Comparison of ENCODE assay signal across 8 cellular contexts in the genomic region with DNA sequence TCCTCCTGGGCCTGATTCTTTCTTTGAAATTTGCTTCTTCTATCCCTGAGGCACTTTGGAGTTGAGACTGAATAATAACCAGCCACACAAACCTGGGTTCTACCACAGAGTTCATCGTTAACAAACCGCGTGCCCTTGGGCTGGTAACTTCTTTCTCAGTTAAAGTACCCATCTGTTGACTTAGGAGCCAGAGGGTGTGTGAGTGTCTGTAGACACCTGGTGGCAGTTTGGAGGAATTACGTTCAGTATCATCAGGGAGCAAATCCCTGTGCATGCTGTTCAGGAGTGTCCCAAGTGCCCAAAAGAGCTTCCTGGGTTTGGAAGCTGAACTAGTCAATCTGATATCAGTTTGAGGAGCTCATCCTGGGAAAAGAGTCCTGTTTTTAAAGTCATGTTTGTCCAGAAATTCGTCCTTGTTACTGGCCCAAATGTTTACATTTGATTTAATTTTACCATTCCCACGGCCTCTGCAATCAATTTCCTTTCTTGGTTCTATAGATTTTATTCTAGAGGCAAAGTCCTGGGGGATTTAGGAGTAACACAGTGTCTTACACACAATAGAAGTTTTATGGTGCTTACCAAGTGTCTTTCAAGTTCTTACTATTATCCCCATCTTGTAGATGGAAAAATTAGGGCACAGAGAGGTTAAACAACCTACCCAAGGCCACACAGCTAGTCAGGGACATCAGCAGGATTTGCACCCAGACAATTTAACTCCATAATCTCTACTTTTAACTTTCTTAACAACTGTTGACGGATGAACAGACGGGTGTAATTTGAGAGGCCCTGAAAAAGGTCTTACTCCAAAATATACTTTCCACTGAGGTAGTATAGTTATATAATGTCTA. TPM values are rescaled to one million over a fixed set of nuclear protein-coding genes. Genes with fewer than 3 reads are reported as not detected.
A peak's percentile ranks its signal among the peaks of the same experiment; 100 is the strongest.
DNase-seq lines count a peak whose midpoint lies in the region; ATAC-seq, FAIRE-seq and TF ChIP-seq lines count a peak whose summit lies in the region.

No MANE protein-coding gene starts in this region.

- TF ChIP-seq EP300 in A549 (IDR thresholded peaks at IDR 0.05): no peak

- POLR2A ChIA-PET in A549 (lab: Yijun Ruan, JAX): interaction anchor here (0.6 to 1.7 kb wide), 3 partner anchors 138 to 273 kb away, joined by 3 to 8 read pairs (median 4); no protein-coding TSS in a partner anchor

- TF ChIP-seq POLR2A in A549 (IDR thresholded peaks at IDR 0.05; ENCODE audit: low read length): no peak

- H3K9ac ChIP-seq in MM.1S (ENCODE audit: low read length): no peak overlapping the region

- peak; percentile 89 for TF ChIP-seq RAD21 in A549 (conservative IDR thresholded peaks at IDR 0.05 in 1 of 2, IDR thresholded peaks at IDR 0.05 in 1 of 2)

- no peak for FAIRE-seq in A549 (lab: Jason Lieb, UNC)

- peaks cover 20% of the 10 kb centered on the region for H3K27me3 ChIP-seq in MM.1S (replicated peaks; ENCODE audit: insufficient read depth, low read length)

- H3K4me1 ChIP-seq in A549: peaks cover 23% of the 10 kb centered on the region
- H3K4me1 ChIP-seq in MM.1S (ENCODE audit: low read length): 0 out of 2 replicates have a peak, but pooled peaks cover 6% of the 10 kb centered on the region

- H4K20me1 ChIP-seq in MM.1S (ENCODE audit: insufficient read depth, low read length): no peaks in the 10 kb centered on the region

- peak; percentile 65 to 74; a peak in 5 of 6 replicates for ATAC-seq in A549
- no peak for ATAC-seq in GM19023 (IDR thresholded peaks at IDR 0.05; ENCODE audit: unreplicated experiment)

- TF ChIP-seq CTCF in A549 (IDR thresholded peaks at IDR 0.05) (peak; percentile 86), GM12875 (IDR thresholded peaks at IDR 0.05; ENCODE audit: borderline replicate concordance, insufficient read depth, low read depth, low read length) (peak; percentile 72), MM.1S (IDR thresholded peaks at IDR 0.05; ENCODE audit: low read length) (peak; percentile 97)

- H2AFZ ChIP-seq in MM.1S (ENCODE audit: low read length): no peak overlapping the region

- H3K4me3 ChIP-seq in A549 (no peak overlapping the region), GM12875 (ENCODE audit: low read depth, low read length) (no peak overlapping the region), MM.1S (ENCODE audit: low read length) (no peak overlapping the region)

- in situ Hi-C loops in SK-MEL-5 (cut with HindIII; ENCODE audit: low pct_unique_long_range_greater_than_20kb, low sequenced_read_pairs): no loop called here

- no peaks in the 10 kb centered on the region for H3K9me2 ChIP-seq in MM.1S (replicated peaks; ENCODE audit: insufficient read depth, low read length)

- CTCF ChIA-PET in A549 (lab: Yijun Ruan, JAX): interaction anchor here (0.6 to 18.0 kb wide), 48 partner anchors 12 to 825 kb away, joined by 3 to 357 read pairs (median 4); a partner anchor contains a TSS

- WGBS in A549 (ENCODE audit: missing lambda C conversion rate): 20% methylated on average over 8 of the region's 8 CpGs

- no peaks in the 10 kb centered on the region for H3K36me3 ChIP-seq in MM.1S (replicated peaks; ENCODE audit: insufficient read depth, low read length)

- H3K27ac ChIP-seq in A549: 0 out of 6 replicates have a peak overlapping the region, but pooled peaks of 1 of the 2 experiments have one; percentile 16
- no peak overlapping the region for H3K27ac ChIP-seq in MM.1S (ENCODE audit: low read length)

- no peaks in the 10 kb centered on the region for H3K79me2 ChIP-seq in MM.1S (ENCODE audit: low read length)

- H3F3A ChIP-seq in MM.1S (ENCODE audit: insufficient read depth, low read length): no peaks in the 10 kb centered on the region

- H3K9me3 ChIP-seq in A549 (no peaks in the 10 kb centered on the region), MM.1S (replicated peaks; ENCODE audit: insufficient read depth, low read length) (no peaks in the 10 kb centered on the region)

- H3K4me2 ChIP-seq in A549: no peak overlapping the region
- no peak overlapping the region for H3K4me2 ChIP-seq in MM.1S (ENCODE audit: low read depth, low read length)

- DNase-seq in A549 (ENCODE audit: low read depth in 1 of 2, low spot score in 1 of 2) (peak; percentile 44 to 82), MM.1S (peak; percentile 74), SK-MEL-5 (ENCODE audit: low read depth, low spot score) (peak; percentile 90), astrocyte of the hippocampus (ENCODE audit: low read depth, low spot score) (peak; percentile 73), iPS DF 4.7 (ENCODE audit: extremely low read depth, low spot score) (peak; percentile 58)
- DNase-seq in stimulated activated CD4-positive, alpha-beta T cell treated with anti-CD3 and anti-CD28 coated beads, Interleukin-1b, Interleukin-23, amount 100 ng/mL, for 4 hours (ENCODE audit: low read depth in 2 of 2): peak; percentile 2 to 22

TF ChIP-seq in A549, 52 proteins besides CTCF, POLR2A, EP300 and RAD21 (continues in another document):
- TF ChIP-seq SMC3 (IDR thresholded peaks at IDR 0.05) (peak; percentile 96), ZC3H11A (IDR thresholded peaks at IDR 0.05) (no peak), HOXA7 (CRISPR knock-in tag; IDR thresholded peaks at IDR 0.05) (no peak), TFCP2L1 (CRISPR knock-in tag; IDR thresholded peaks at IDR 0.05) (no peak), FOSB (CRISPR knock-in tag; IDR thresholded peaks at IDR 0.05) (no peak), HEYL (CRISPR knock-in tag; IDR thresholded peaks at IDR 0.05) (no peak), ZSCAN20 (CRISPR knock-in tag; IDR thresholded peaks at IDR 0.05) (no peak), HOXB5 (CRISPR knock-in tag; IDR thresholded peaks at IDR 0.05) (no peak), HDAC2 (IDR thresholded peaks at IDR 0.05) (no peak), ZNF302 (CRISPR knock-in tag; IDR thresholded peaks at IDR 0.05) (no peak), KDM1A (IDR thresholded peaks at IDR 0.05; ENCODE audit: low read depth) (no peak), CHD4 (IDR thresholded peaks at IDR 0.05; ENCODE audit: borderline replicate concordance) (no peak), JUN (IDR thresholded peaks at IDR 0.05) (no peak)
- TF ChIP-seq, protein P1, sequence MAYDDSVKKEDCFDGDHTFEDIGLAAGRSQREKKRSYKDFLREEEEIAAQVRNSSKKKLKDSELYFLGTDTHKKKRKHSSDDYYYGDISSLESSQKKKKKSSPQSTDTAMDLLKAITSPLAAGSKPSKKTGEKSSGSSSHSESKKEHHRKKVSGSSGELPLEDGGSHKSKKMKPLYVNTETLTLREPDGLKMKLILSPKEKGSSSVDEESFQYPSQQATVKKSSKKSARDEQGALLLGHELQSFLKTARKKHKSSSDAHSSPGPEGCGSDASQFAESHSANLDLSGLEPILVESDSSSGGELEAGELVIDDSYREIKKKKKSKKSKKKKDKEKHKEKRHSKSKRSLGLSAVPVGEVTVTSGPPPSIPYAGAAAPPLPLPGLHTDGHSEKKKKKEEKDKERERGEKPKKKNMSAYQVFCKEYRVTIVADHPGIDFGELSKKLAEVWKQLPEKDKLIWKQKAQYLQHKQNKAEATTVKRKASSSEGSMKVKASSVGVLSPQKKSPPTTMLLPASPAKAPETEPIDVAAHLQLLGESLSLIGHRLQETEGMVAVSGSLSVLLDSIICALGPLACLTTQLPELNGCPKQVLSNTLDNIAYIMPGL (CRISPR knock-in tag; IDR thresholded peaks at IDR 0.05; ENCODE audit: borderline replicate concordance): no peak
- TF ChIP-seq, protein P2, sequence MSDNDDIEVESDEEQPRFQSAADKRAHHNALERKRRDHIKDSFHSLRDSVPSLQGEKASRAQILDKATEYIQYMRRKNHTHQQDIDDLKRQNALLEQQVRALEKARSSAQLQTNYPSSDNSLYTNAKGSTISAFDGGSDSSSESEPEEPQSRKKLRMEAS (IDR thresholded peaks at IDR 0.05): peak; percentile 47; the same call in 1 of the 2 replicates
- TF ChIP-seq, protein P3, sequence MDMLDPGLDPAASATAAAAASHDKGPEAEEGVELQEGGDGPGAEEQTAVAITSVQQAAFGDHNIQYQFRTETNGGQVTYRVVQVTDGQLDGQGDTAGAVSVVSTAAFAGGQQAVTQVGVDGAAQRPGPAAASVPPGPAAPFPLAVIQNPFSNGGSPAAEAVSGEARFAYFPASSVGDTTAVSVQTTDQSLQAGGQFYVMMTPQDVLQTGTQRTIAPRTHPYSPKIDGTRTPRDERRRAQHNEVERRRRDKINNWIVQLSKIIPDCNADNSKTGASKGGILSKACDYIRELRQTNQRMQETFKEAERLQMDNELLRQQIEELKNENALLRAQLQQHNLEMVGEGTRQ (IDR thresholded peaks at IDR 0.05): no peak
- TF ChIP-seq, protein P4, sequence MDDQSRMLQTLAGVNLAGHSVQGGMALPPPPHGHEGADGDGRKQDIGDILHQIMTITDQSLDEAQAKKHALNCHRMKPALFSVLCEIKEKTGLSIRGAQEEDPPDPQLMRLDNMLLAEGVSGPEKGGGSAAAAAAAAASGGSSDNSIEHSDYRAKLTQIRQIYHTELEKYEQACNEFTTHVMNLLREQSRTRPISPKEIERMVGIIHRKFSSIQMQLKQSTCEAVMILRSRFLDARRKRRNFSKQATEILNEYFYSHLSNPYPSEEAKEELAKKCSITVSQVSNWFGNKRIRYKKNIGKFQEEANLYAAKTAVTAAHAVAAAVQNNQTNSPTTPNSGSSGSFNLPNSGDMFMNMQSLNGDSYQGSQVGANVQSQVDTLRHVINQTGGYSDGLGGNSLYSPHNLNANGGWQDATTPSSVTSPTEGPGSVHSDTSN (IDR thresholded peaks at IDR 0.05): no peak

RNA-seq across cellular contexts. Expression of a gene that starts 26.7 kb away (rescaled TPM):
- polyA plus RNA-seq in A549 (2011; rRNA removed) (0.03 TPM in 1 of 2 replicates, not detected in the other), A549 (2017; fragmentation: RNase III; extraction: RNeasy Plus Mini Kit Qiagen cat#74134 plus additional on column Dnase treatment) (not detected in 3 replicates)
- not detected in 2 replicates for polyA plus RNA-seq in A549 (2012; cell fraction: cytosol; rRNA removed)
- polyA plus RNA-seq in A549 (2012; cell fraction: nucleus; rRNA removed): not detected in 2 replicates
- not detected in 2 replicates for polyA minus RNA-seq in A549 (2011; rRNA and poly(A)+ RNA removed)
- total RNA-seq in SK-MEL-5 (2014; rRNA removed; shearing (Covaris generic)): not detected in 2 replicates
- not detected in 2 replicates for polyA plus RNA-seq in SK-MEL-5 (2015; cell fraction: cytosol; rRNA removed)
- not detected in 2 replicates for polyA plus RNA-seq in SK-MEL-5 (2015; cell fraction: nucleus; rRNA removed)

RNA-seq across cellular contexts. Expression of a gene that starts 38.2 kb away (rescaled TPM):
- polyA plus RNA-seq in A549 (2011; rRNA removed) (not detected in 2 replicates), A549 (2017; fragmentation: RNase III; extraction: RNeasy Plus Mini Kit Qiagen cat#74134 plus additional on column Dnase treatment) (not detected in 3 replicates)
- polyA plus RNA-seq in A549 (2012; cell fraction: cytosol; rRNA removed): under 0.01 TPM in 1 of 2 replicates, not detected in the other
- 0.01 TPM in 1 of 2 replicates, not detected in the other for polyA plus RNA-seq in A549 (2012; cell fraction: nucleus; rRNA removed)
- 0.04 and 0.05 TPM in 2 replicates for polyA minus RNA-seq in A549 (2011; rRNA and poly(A)+ RNA removed)
- total RNA-seq in SK-MEL-5 (2014; rRNA removed; shearing (Covaris generic)): not detected in 2 replicates
- not detected in 2 replicates for polyA plus RNA-seq in SK-MEL-5 (2015; cell fraction: cytosol; rRNA removed)
- polyA plus RNA-seq in SK-MEL-5 (2015; cell fraction: nucleus; rRNA removed): not detected in 2 replicates

Comparison
In these comparisons a context has a peak if more than half of its experiments do, and no peak if none do; other contexts are left out.
1. DNase-seq: peak in every context shown above with its lines; median percentile 90 in SK-MEL-5; 74 in MM.1S; 73 in astrocyte of the hippocampus; 63 in A549; 58 in iPS DF 4.7; 12 in stimulated activated CD4-positive, alpha-beta T cell treated with anti-CD3 and anti-CD28 coated beads, Interleukin-1b, Interleukin-23, amount 100 ng/mL, for 4 hours.